In genomic region chr9:92292338-92293074, GRCh38 we compare ENCODE assay signal across 8 cellular contexts. TPM values are rescaled to one million over a fixed set of nuclear protein-coding genes. Genes with fewer than 3 reads are reported as not detected.
A peak's percentile ranks its signal among the peaks of the same experiment; 100 is the strongest.
DNase-seq lines count a peak whose midpoint lies in the region; TF ChIP-seq lines count a peak whose summit lies in the region.

No MANE protein-coding gene starts in this region.

- no peaks in the 10 kb centered on the region for H3K9me3 Mint-ChIP-seq in CD8-positive, alpha-beta memory T cell

- H3K36me3 Mint-ChIP-seq in CD8-positive, alpha-beta memory T cell: peaks cover 4 to 38% (median 12%) of the 10 kb centered on the region in 3 donors

- peaks cover 42 to 77% (median 64%) of the 10 kb centered on the region in 3 donors for H3K4me1 Mint-ChIP-seq in CD8-positive, alpha-beta memory T cell

- peak overlapping the region; percentile 85 to 99 (median 98) for H3K27ac Mint-ChIP-seq in CD8-positive, alpha-beta memory T cell

- peaks cover 34% of the 10 kb centered on the region for H3K4me1 ChIP-seq in CD8-positive, alpha-beta memory T cell (ENCODE audit: insufficient read depth, low read length)
- peaks cover 52% of the 10 kb centered on the region for H3K4me1 ChIP-seq in Karpas-422 (ENCODE audit: low read length)
- H3K4me1 ChIP-seq in muscle layer of colon (ENCODE audit: insufficient read depth, low read length): peaks cover 18% of the 10 kb centered on the region

- H3K4me2 ChIP-seq in Karpas-422 (ENCODE audit: low read depth, low read length, poor library complexity, severe bottlenecking): peak overlapping the region; percentile 91

- H3K27me3 Mint-ChIP-seq in CD8-positive, alpha-beta memory T cell: no peaks in the 10 kb centered on the region

- H3K27ac ChIP-seq in CD8-positive, alpha-beta memory T cell (ENCODE audit: low read depth, low read length): peak overlapping the region; percentile 95
- H3K27ac ChIP-seq in Karpas-422 (ENCODE audit: low read length) (peak overlapping the region; percentile 78), muscle layer of colon (ENCODE audit: low read depth, low read length) (peak overlapping the region; percentile 86)

- peak overlapping the region; percentile 89 for H3K4me3 ChIP-seq in CD8-positive, alpha-beta memory T cell (ENCODE audit: low read length)
- peak overlapping the region; percentile 93 for H3K4me3 ChIP-seq in Karpas-422 (ENCODE audit: low read length)
- peak overlapping the region; percentile 75 to 81 for H3K4me3 ChIP-seq in cardiac fibroblast (replicated peaks in 1 of 2; ENCODE audit: low read depth in 2 of 2, low read length in 2 of 2)
- H3K4me3 ChIP-seq in muscle layer of colon (ENCODE audit: low read depth in 1 of 2, low read length in 2 of 2): peak overlapping the region; percentile 58 to 88

- no peaks in the 10 kb centered on the region for H3K27me3 ChIP-seq in CD8-positive, alpha-beta memory T cell (ENCODE audit: insufficient read depth, low read length, poor library complexity, severe bottlenecking)
- H3K27me3 ChIP-seq in Karpas-422 (ENCODE audit: low read length) (no peaks in the 10 kb centered on the region), muscle layer of colon (ENCODE audit: control insufficient read depth in 1 of 2, insufficient read depth in 2 of 2, low read length in 2 of 2) (no peaks in the 10 kb centered on the region)

- TF ChIP-seq CTCF in cardiac fibroblast (IDR thresholded peaks at IDR 0.05; ENCODE audit: low read depth, low read length): no peak

- intact Hi-C loops in head of caudate nucleus (cut with DNase I): no loop called here

- H3K9me3 ChIP-seq in CD8-positive, alpha-beta memory T cell (ENCODE audit: low read length): no peaks in the 10 kb centered on the region
- no peaks in the 10 kb centered on the region for H3K9me3 ChIP-seq in Karpas-422 (ENCODE audit: low read length)
- no peaks in the 10 kb centered on the region for H3K9me3 ChIP-seq in muscle layer of colon (ENCODE audit: low read length)

- H3K9me2 ChIP-seq in Karpas-422 (replicated peaks; ENCODE audit: insufficient read depth, low read length): no peaks in the 10 kb centered on the region

- CTCF ChIA-PET in CD8-positive, alpha-beta memory T cell (lab: Charles Lee): no interaction called here

- H2AFZ ChIP-seq in Karpas-422 (ENCODE audit: low read length): no peak overlapping the region

- peaks cover 76% of the 10 kb centered on the region for H3K79me2 ChIP-seq in Karpas-422 (ENCODE audit: low read length)

- H3K36me3 ChIP-seq in CD8-positive, alpha-beta memory T cell (ENCODE audit: insufficient read depth, low read length): no peaks in the 10 kb centered on the region
- peaks cover 50% of the 10 kb centered on the region for H3K36me3 ChIP-seq in Karpas-422 (ENCODE audit: insufficient read depth, low read length)
- H3K36me3 ChIP-seq in muscle layer of colon (ENCODE audit: insufficient read depth, low read length): peaks cover 7% of the 10 kb centered on the region

- peaks cover 11% of the 10 kb centered on the region for H4K20me1 ChIP-seq in Karpas-422 (ENCODE audit: insufficient read depth, low read depth, low read length)

- peak overlapping the region; percentile 96 to 99 (median 98) for H3K4me3 Mint-ChIP-seq in CD8-positive, alpha-beta memory T cell

- POLR2A ChIA-PET in CD8-positive, alpha-beta memory T cell (lab: Charles Lee): interaction anchor here (0.8 to 1.1 kb wide), 2 partner anchors 10 to 34 kb away, joined by 5 to 8 read pairs; partner anchors contain the start of gene CENPP

- DNase-seq in CD8-positive, alpha-beta memory T cell: no peak
- no peak for DNase-seq in Karpas-422
- DNase-seq in cardiac fibroblast (ENCODE audit: low read depth in 2 of 2): peak in 1 of 2 donors; percentile 56
- no peak for DNase-seq in NCI-H1436 treated with DMSO at 0.1 percent for 48 hours (lab: John Stamatoyannopoulos, UW)
- no peak for DNase-seq in NCI-H524 treated with DMSO at 0.1 percent for 48 hours (lab: John Stamatoyannopoulos, UW)
- no peak for DNase-seq in head of caudate nucleus
- DNase-seq in stimulated activated naive CD4-positive, alpha-beta T cell (lab: John Stamatoyannopoulos, UW): no peak

- H3K9ac ChIP-seq in Karpas-422 (ENCODE audit: low read length) (peak overlapping the region; percentile 94), muscle layer of colon (ENCODE audit: low read length) (peak overlapping the region; percentile 45)

RNA-seq across cellular contexts. Expression of gene IARS1, which starts 1.0 kb away (rescaled TPM):
- total RNA-seq in CD8-positive, alpha-beta memory T cell: 100 to 1,000 TPM; 227 to 230 TPM
- polyA plus RNA-seq in CD8-positive, alpha-beta memory T cell: 60.3 TPM
- 247 and 401 TPM in 2 replicates for total RNA-seq in Karpas-422 (2014; rRNA removed; shearing (Covaris generic); ENCODE audit: low replicate concordance)

RNA-seq across cellular contexts. Expression of gene NOL8, which starts 32.6 kb away (rescaled TPM):
- 10 to 100 TPM; 64.0 to 69.6 TPM for total RNA-seq in CD8-positive, alpha-beta memory T cell
- polyA plus RNA-seq in CD8-positive, alpha-beta memory T cell: 37.0 TPM
- 47.2 and 53.4 TPM in 2 replicates for total RNA-seq in Karpas-422 (2014; rRNA removed; shearing (Covaris generic); ENCODE audit: low replicate concordance)

RNA-seq across cellular contexts. Expression of gene CENPP, which starts 33.2 kb away (rescaled TPM):
- 10 to 100 TPM; 19.5 to 20.9 TPM for total RNA-seq in CD8-positive, alpha-beta memory T cell
- 2.5 TPM for polyA plus RNA-seq in CD8-positive, alpha-beta memory T cell
- 11.0 and 12.6 TPM in 2 replicates for total RNA-seq in Karpas-422 (2014; rRNA removed; shearing (Covaris generic); ENCODE audit: low replicate concordance)
